In the genomic region with DNA sequence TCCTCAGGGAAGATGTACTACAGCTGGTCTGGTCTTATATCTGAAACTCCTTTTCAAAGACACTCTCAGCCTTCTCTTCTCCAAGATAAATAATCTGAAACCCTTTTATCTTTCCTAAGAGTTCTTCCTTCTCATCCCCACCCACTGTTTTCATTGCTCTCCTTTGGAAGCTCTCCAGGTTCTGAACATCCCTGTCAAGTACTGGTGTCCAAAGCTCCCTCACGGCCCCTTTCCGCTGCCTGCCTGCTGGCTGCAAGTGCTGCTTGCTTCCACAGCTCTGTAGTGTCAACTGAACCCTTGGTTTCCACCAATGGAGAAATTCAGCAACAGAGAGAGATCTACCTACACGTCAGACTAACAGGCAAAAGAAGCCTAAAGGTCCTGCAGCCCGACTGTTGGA, we compare ENCODE assay signal across 20 cellular contexts. TPM values are rescaled to one million over a fixed set of nuclear protein-coding genes. Genes with fewer than 3 reads are reported as not detected.
DNase-seq lines count a peak whose midpoint lies in the region; ATAC-seq and TF ChIP-seq lines count a peak whose summit lies in the region.
"Had no signal": no experiment of that assay in that cellular context is flagged by ENCODE, and none has a peak within 500 bp of the region (broad histone marks: within the 10 kb centered on the region; RNA-seq: fewer than 3 reads in every experiment).

No MANE protein-coding gene starts in this region.

- no peak overlapping the region for H3K27ac ChIP-seq in testis
- H3K27ac ChIP-seq: BLaER1 treated with 17β-estradiol and CSF1 and Interleukin-3, amounts not matched to agents 10 nM and 100 nM; esophagus muscularis mucosa; lower lobe of right lung had no signal

- H3K9me3 ChIP-seq in testis = no peaks in the 10 kb centered on the region
- H3K9me3 ChIP-seq: BLaER1 treated with 17β-estradiol and CSF1 and Interleukin-3, amounts not matched to agents 10 nM and 100 nM; esophagus muscularis mucosa; lower lobe of right lung had no signal

- WGBS in testis, 2 donors = 15 to 22% methylated on average over 4 of the region's 4 CpGs

- no peak overlapping the region for H3K4me3 ChIP-seq in astrocyte of the cerebellum (ENCODE audit: low read depth, low read length)
- H3K4me3 ChIP-seq in testis = no peak overlapping the region
- H3K4me3 ChIP-seq: BLaER1 treated with 17β-estradiol and CSF1 and Interleukin-3, amounts not matched to agents 10 nM and 100 nM; esophagus muscularis mucosa; lower lobe of right lung had no signal

- no peaks in the 10 kb centered on the region for H3K36me3 ChIP-seq in testis (ENCODE audit: low read depth, missing control alignments)
- H3K36me3 ChIP-seq: BLaER1 treated with 17β-estradiol and CSF1 and Interleukin-3, amounts not matched to agents 10 nM and 100 nM; esophagus muscularis mucosa; lower lobe of right lung had no signal

- H3K27me3 ChIP-seq in testis = no peaks in the 10 kb centered on the region
- H3K27me3 ChIP-seq: BLaER1 treated with 17β-estradiol and CSF1 and Interleukin-3, amounts not matched to agents 10 nM and 100 nM had no signal

- ATAC-seq in left colon (peak; percentile 18), GM18505 (IDR thresholded peaks at IDR 0.05; ENCODE audit: unreplicated experiment) (no peak)

- DNase-seq in NCI-H2227 (lab: John Stamatoyannopoulos, UW; ENCODE audit: unreplicated experiment) = peak; percentile 0
- no peak for DNase-seq in NCI-H2227 treated with DMSO at 0.1 percent for 48 hours (lab: John Stamatoyannopoulos, UW)
- DNase-seq in astrocyte of the cerebellum (ENCODE audit: low read depth) = peak; percentile 2
- no peak for DNase-seq in left colon
- DNase-seq in testis = peak; percentile 25
- no peak for DNase-seq in DMS53 (lab: John Stamatoyannopoulos, UW)
- DNase-seq in GM20000 (ENCODE audit: low spot score) = no peak
- DNase-seq: activated CD4-positive, alpha-beta T cell treated with anti-CD3 and anti-CD28 coated beads, Interleukin-2, amount 10 ng/mL, durations not matched to agents 7 days and 5 days; activated naive CD4-positive, alpha-beta T cell treated with anti-CD3 and anti-CD28 coated beads for 36 hours; activated T-cell treated with anti-CD3 and anti-CD28 coated beads for 4 hours; GF-D8; glutamatergic neuron; lower lobe of right lung; NCI-H510A; small intestine; stimulated activated CD4-positive, alpha-beta T cell treated with anti-CD3 and anti-CD28 coated beads, Interleukin-4, amount 100 ng/mL, for 24 hours had no signal

- TF ChIP-seq CTCF in astrocyte of the cerebellum (IDR thresholded peaks at IDR 0.05; ENCODE audit: low read depth, low read length, missing control alignments) = no peak
- TF ChIP-seq CTCF in testis (IDR thresholded peaks at IDR 0.05) = no peak
- no peak for TF ChIP-seq CTCF in GM20000 (IDR thresholded peaks at IDR 0.05; ENCODE audit: extremely low read depth, missing control alignments)

- no peak for TF ChIP-seq POLR2A in testis (IDR thresholded peaks at IDR 0.05)
- no peak for TF ChIP-seq POLR2A in GM18505 (IDR thresholded peaks at IDR 0.05; ENCODE audit: borderline replicate concordance, extremely low read depth, insufficient read depth, insufficient read length)

- intact Hi-C loops in left colon (cut with DNase I, micrococcal nuclease) = no loop called here
- intact Hi-C loops in testis (cut with DNase I; ENCODE audit: low total_unique reads) = no loop called here

- no peaks in the 10 kb centered on the region for H3K4me1 ChIP-seq in testis
- H3K4me1 ChIP-seq: lower lobe of right lung had no signal

- in situ Hi-C loops in astrocyte of the cerebellum (cut with HindIII; ENCODE audit: low sequenced_read_pairs) = no loop called here

RNA-seq across cellular contexts. Expression of gene SLC6A13, which starts 6.6 kb away (rescaled TPM):
- total RNA-seq in left colon (not detected), testis (10 to 100 TPM in 1 of 2 donors, 1 to 10 TPM in 1; 3.5 to 12.5 TPM)
- polyA plus RNA-seq in testis (ENCODE audit: insufficient read depth, low read depth, low replicate concordance) = 4.7 TPM
- total RNA-seq: activated naive CD4-positive, alpha-beta T cell treated with anti-CD3 and anti-CD28 coated beads for 36 hours; esophagus muscularis mucosa; osteoblast had no signal

RNA-seq across cellular contexts. Expression of gene SLC6A12, which starts 55.3 kb away (rescaled TPM):
- 1 to 10 TPM; 2.3 to 3.9 TPM for total RNA-seq in left colon
- total RNA-seq in testis = 10 to 100 TPM in 1 of 2 donors, 1 to 10 TPM in 1; 3.8 to 12.5 TPM
- polyA plus RNA-seq in testis (ENCODE audit: insufficient read depth, low read depth, low replicate concordance) = 6.4 TPM
- total RNA-seq: activated CD4-positive, alpha-beta T cell treated with anti-CD3 and anti-CD28 coated beads, Interleukin-2, amount 10 ng/mL, durations not matched to agents 7 days and 5 days; osteoblast had no signal

Comparison
In these comparisons a context has a peak if more than half of its experiments do, and no peak if none do; other contexts are left out.
1. DNase-seq: peak in NCI-H2227 (single experiment), astrocyte of the cerebellum (single experiment) and testis (single experiment); none in NCI-H2227 treated with DMSO at 0.1 percent for 48 hours (single experiment), left colon (0 of 2), DMS53 (single experiment) and GM20000 (single experiment).
2. RNA of gene SLC6A13, which starts 6.6 kb away (total RNA-seq): 3.5 to 12.5 TPM in testis; not detected in left colon; every median in the first group is over 4 times any median in the second.